Comparison of ENCODE assay signal across 1 cellular context in the genomic region with DNA sequence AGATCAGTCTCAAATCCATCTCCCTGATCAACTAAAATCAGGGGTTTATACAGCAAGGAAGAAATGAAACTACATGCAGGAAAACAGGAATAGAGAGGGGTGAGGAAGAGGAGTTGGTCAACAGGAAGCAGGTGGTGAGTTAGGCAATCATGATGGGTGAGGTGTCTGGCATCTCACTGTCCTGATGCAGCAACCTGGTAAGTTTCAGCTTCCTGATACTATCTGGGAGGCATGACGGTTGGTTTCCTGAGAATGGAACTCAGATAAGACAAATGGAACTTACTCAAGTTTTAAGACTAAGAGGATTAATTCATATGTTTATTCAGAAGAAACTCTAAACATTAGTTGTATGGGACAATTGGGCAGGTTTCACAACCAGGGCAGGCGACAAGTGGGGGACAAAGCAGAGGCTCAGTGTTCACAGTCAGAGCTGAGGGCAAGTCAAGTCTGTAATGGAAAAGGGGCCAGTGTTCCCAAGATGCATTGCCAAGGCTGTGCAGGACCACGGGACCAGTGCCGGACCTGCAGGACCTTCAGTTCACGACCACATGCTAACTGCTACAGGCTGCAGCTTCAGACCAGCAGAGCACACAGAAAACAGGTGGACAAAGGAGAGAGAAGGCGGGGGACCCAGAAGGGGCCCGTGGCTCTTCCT.
TF ChIP-seq lines count a peak whose summit lies in the region.

No MANE protein-coding gene starts in this region.

TF ChIP-seq in HepG2, 621 proteins besides CTCF, POLR2A, EP300 and RAD21 (continued from another document and continues in another):
- TF ChIP-seq, protein P1, sequence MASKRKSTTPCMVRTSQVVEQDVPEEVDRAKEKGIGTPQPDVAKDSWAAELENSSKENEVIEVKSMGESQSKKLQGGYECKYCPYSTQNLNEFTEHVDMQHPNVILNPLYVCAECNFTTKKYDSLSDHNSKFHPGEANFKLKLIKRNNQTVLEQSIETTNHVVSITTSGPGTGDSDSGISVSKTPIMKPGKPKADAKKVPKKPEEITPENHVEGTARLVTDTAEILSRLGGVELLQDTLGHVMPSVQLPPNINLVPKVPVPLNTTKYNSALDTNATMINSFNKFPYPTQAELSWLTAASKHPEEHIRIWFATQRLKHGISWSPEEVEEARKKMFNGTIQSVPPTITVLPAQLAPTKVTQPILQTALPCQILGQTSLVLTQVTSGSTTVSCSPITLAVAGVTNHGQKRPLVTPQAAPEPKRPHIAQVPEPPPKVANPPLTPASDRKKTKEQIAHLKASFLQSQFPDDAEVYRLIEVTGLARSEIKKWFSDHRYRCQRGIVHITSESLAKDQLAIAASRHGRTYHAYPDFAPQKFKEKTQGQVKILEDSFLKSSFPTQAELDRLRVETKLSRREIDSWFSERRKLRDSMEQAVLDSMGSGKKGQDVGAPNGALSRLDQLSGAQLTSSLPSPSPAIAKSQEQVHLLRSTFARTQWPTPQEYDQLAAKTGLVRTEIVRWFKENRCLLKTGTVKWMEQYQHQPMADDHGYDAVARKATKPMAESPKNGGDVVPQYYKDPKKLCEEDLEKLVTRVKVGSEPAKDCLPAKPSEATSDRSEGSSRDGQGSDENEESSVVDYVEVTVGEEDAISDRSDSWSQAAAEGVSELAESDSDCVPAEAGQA (IDR thresholded peaks at IDR 0.05; ENCODE audit: low read depth), result no peak
- TF ChIP-seq, protein P1 (CRISPR knock-in tag; IDR thresholded peaks at IDR 0.05; ENCODE audit: borderline replicate concordance), result no peak
- TF ChIP-seq KAT2B (IDR thresholded peaks at IDR 0.05; ENCODE audit: borderline replicate concordance, low read depth, low read length) (no peak), ZNF441 (CRISPR knock-in tag; IDR thresholded peaks at IDR 0.05; ENCODE audit: borderline replicate concordance) (peak; percentile 84; the same call in 1 of the 2 replicates), ISL2 (CRISPR knock-in tag; IDR thresholded peaks at IDR 0.05) (no peak), ZNF589 (CRISPR knock-in tag; conservative IDR thresholded peaks at IDR 0.05) (no peak), MEIS2 (CRISPR knock-in tag; IDR thresholded peaks at IDR 0.05) (no peak), HNRNPUL1 (IDR thresholded peaks at IDR 0.05; ENCODE audit: low read depth, low read length) (no peak), POGZ (CRISPR knock-in tag; IDR thresholded peaks at IDR 0.05) (0 out of 2 replicates have a peak, but pooled peaks have one; percentile 40), MTF1 (CRISPR knock-in tag; IDR thresholded peaks at IDR 0.05) (no peak), NKX3-1 (CRISPR knock-in tag; IDR thresholded peaks at IDR 0.05) (no peak), MAFK (conservative IDR thresholded peaks at IDR 0.05 in 1 of 2, IDR thresholded peaks at IDR 0.05 in 1 of 2; ENCODE audit: low read length in 2 of 2) (no peak), SNRNP70 (IDR thresholded peaks at IDR 0.05; ENCODE audit: low read depth, low read length) (no peak), ZNF124 (CRISPR knock-in tag; IDR thresholded peaks at IDR 0.05) (no peak), ZNF354B (CRISPR knock-in tag; IDR thresholded peaks at IDR 0.05) (no peak), RBM39 (IDR thresholded peaks at IDR 0.05; ENCODE audit: low read depth, low read length, poor library complexity, severe bottlenecking) (no peak), ZNF235 (CRISPR knock-in tag; IDR thresholded peaks at IDR 0.05; ENCODE audit: borderline replicate concordance) (no peak), ZNF766 (CRISPR knock-in tag; IDR thresholded peaks at IDR 0.05; ENCODE audit: borderline replicate concordance) (no peak), ZNF850 (CRISPR knock-in tag; conservative IDR thresholded peaks at IDR 0.05) (no peak), ZNF530 (CRISPR knock-in tag; IDR thresholded peaks at IDR 0.05; ENCODE audit: low read depth) (no peak), MATR3 (CRISPR knock-in tag; IDR thresholded peaks at IDR 0.05) (no peak), WIZ (CRISPR knock-in tag; IDR thresholded peaks at IDR 0.05) (no peak), ZMYM4 (CRISPR knock-in tag; IDR thresholded peaks at IDR 0.05) (peak; percentile 57; the same call in 1 of the 2 replicates), SMARCC2 (IDR thresholded peaks at IDR 0.05) (no peak), ZFP1 (CRISPR knock-in tag; IDR thresholded peaks at IDR 0.05) (no peak), REL (CRISPR knock-in tag; conservative IDR thresholded peaks at IDR 0.05) (no peak), ETV6 (CRISPR knock-in tag; conservative IDR thresholded peaks at IDR 0.05) (no peak), YY1 (IDR thresholded peaks at IDR 0.05; ENCODE audit: insufficient read depth, insufficient replicate concordance, low read depth, low read length) (no peak), ZSCAN21 (CRISPR knock-in tag; IDR thresholded peaks at IDR 0.05; ENCODE audit: borderline replicate concordance) (no peak), NR1H2 (CRISPR knock-in tag; IDR thresholded peaks at IDR 0.05; ENCODE audit: borderline replicate concordance, low read depth) (no peak), ZNF619 (CRISPR knock-in tag; IDR thresholded peaks at IDR 0.05) (no peak), ZNF557 (CRISPR knock-in tag; IDR thresholded peaks at IDR 0.05) (no peak), MTF2 (CRISPR knock-in tag; IDR thresholded peaks at IDR 0.05; ENCODE audit: borderline replicate concordance) (peak; percentile 57; the same call in 1 of the 2 replicates), TCF12 (IDR thresholded peaks at IDR 0.05) (no peak), TCF12 (CRISPR knock-in tag; IDR thresholded peaks at IDR 0.05) (no peak), BHLHE40 (IDR thresholded peaks at IDR 0.05; ENCODE audit: low read length) (no peak), ZNF670 (CRISPR knock-in tag; IDR thresholded peaks at IDR 0.05; ENCODE audit: borderline replicate concordance) (no peak), NFE2 (CRISPR knock-in tag; IDR thresholded peaks at IDR 0.05) (no peak), ZNF143 (CRISPR knock-in tag; IDR thresholded peaks at IDR 0.05) (peak; percentile 65; the same call in 1 of the 2 replicates), MYC (CRISPR knock-in tag; IDR thresholded peaks at IDR 0.05; ENCODE audit: borderline replicate concordance) (no peak; the same call in 1 of the 2 replicates), NFE2L1 (CRISPR knock-in tag; IDR thresholded peaks at IDR 0.05; ENCODE audit: borderline replicate concordance) (no peak)
- TF ChIP-seq, protein P2, sequence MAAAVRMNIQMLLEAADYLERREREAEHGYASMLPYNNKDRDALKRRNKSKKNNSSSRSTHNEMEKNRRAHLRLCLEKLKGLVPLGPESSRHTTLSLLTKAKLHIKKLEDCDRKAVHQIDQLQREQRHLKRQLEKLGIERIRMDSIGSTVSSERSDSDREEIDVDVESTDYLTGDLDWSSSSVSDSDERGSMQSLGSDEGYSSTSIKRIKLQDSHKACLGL (CRISPR knock-in tag; IDR thresholded peaks at IDR 0.05), result no peak
- TF ChIP-seq, protein P3, sequence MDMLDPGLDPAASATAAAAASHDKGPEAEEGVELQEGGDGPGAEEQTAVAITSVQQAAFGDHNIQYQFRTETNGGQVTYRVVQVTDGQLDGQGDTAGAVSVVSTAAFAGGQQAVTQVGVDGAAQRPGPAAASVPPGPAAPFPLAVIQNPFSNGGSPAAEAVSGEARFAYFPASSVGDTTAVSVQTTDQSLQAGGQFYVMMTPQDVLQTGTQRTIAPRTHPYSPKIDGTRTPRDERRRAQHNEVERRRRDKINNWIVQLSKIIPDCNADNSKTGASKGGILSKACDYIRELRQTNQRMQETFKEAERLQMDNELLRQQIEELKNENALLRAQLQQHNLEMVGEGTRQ (IDR thresholded peaks at IDR 0.05; ENCODE audit: low read depth, low read length), result no peak
- TF ChIP-seq, protein P3 (CRISPR knock-in tag; IDR thresholded peaks at IDR 0.05; ENCODE audit: borderline replicate concordance), result no peak
- TF ChIP-seq, protein P4, sequence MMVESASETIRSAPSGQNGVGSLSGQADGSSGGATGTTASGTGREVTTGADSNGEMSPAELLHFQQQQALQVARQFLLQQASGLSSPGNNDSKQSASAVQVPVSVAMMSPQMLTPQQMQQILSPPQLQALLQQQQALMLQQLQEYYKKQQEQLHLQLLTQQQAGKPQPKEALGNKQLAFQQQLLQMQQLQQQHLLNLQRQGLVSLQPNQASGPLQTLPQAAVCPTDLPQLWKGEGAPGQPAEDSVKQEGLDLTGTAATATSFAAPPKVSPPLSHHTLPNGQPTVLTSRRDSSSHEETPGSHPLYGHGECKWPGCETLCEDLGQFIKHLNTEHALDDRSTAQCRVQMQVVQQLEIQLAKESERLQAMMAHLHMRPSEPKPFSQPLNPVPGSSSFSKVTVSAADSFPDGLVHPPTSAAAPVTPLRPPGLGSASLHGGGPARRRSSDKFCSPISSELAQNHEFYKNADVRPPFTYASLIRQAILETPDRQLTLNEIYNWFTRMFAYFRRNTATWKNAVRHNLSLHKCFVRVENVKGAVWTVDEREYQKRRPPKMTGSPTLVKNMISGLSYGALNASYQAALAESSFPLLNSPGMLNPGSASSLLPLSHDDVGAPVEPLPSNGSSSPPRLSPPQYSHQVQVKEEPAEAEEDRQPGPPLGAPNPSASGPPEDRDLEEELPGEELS (CRISPR knock-in tag; IDR thresholded peaks at IDR 0.05), result no peak; the same call in 1 of the 2 replicates
- TF ChIP-seq, protein P5, sequence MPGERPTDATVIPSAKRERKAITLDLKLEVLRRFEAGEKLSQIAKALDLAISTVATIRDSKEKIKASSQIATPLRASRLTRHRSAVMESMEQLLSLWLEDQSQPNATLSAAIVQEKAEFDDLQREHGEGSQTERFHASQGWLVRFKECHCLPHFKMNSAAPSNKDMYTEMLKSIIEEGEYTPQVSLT (CRISPR knock-in tag; IDR thresholded peaks at IDR 0.05; ENCODE audit: borderline replicate concordance, low read depth), result no peak
- TF ChIP-seq, protein P6, sequence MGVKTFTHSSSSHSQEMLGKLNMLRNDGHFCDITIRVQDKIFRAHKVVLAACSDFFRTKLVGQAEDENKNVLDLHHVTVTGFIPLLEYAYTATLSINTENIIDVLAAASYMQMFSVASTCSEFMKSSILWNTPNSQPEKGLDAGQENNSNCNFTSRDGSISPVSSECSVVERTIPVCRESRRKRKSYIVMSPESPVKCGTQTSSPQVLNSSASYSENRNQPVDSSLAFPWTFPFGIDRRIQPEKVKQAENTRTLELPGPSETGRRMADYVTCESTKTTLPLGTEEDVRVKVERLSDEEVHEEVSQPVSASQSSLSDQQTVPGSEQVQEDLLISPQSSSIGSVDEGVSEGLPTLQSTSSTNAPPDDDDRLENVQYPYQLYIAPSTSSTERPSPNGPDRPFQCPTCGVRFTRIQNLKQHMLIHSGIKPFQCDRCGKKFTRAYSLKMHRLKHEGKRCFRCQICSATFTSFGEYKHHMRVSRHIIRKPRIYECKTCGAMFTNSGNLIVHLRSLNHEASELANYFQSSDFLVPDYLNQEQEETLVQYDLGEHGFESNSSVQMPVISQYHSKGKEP (CRISPR knock-in tag; IDR thresholded peaks at IDR 0.05), result no peak
- TF ChIP-seq, protein P7, sequence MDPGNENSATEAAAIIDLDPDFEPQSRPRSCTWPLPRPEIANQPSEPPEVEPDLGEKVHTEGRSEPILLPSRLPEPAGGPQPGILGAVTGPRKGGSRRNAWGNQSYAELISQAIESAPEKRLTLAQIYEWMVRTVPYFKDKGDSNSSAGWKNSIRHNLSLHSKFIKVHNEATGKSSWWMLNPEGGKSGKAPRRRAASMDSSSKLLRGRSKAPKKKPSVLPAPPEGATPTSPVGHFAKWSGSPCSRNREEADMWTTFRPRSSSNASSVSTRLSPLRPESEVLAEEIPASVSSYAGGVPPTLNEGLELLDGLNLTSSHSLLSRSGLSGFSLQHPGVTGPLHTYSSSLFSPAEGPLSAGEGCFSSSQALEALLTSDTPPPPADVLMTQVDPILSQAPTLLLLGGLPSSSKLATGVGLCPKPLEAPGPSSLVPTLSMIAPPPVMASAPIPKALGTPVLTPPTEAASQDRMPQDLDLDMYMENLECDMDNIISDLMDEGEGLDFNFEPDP (CRISPR knock-in tag; conservative IDR thresholded peaks at IDR 0.05), result 0 out of 2 replicates have a peak, but pooled peaks have one; percentile 65
- TF ChIP-seq, protein P8, sequence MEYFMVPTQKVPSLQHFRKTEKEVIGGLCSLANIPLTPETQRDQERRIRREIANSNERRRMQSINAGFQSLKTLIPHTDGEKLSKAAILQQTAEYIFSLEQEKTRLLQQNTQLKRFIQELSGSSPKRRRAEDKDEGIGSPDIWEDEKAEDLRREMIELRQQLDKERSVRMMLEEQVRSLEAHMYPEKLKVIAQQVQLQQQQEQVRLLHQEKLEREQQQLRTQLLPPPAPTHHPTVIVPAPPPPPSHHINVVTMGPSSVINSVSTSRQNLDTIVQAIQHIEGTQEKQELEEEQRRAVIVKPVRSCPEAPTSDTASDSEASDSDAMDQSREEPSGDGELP (IDR thresholded peaks at IDR 0.05; ENCODE audit: borderline replicate concordance, low read depth), result peak; percentile 65; the same call in 1 of the 2 replicates
- TF ChIP-seq, protein P9, sequence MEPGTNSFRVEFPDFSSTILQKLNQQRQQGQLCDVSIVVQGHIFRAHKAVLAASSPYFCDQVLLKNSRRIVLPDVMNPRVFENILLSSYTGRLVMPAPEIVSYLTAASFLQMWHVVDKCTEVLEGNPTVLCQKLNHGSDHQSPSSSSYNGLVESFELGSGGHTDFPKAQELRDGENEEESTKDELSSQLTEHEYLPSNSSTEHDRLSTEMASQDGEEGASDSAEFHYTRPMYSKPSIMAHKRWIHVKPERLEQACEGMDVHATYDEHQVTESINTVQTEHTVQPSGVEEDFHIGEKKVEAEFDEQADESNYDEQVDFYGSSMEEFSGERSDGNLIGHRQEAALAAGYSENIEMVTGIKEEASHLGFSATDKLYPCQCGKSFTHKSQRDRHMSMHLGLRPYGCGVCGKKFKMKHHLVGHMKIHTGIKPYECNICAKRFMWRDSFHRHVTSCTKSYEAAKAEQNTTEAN (CRISPR knock-in tag; conservative IDR thresholded peaks at IDR 0.05), result no peak
